ENCODE assay signal across 19 cellular contexts in the genomic region with DNA sequence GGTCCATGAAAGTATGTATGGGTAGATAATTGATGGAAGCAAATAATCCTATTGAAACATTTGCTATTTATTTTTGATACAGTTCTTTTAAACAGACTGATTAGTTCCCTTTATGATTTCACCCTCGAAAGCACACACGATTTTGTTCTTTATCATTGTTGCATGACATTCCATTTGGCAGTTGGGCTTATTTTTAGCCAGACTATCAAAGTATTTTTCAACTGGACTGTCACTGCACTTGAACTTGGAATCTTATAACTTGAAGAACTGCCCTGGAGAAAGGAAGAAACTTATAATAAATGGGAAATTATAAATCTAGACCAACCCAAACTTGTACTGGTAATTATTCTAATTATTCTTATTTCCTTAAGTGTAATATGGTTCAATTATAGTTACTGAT. TPM values are rescaled to one million over a fixed set of nuclear protein-coding genes. Genes with fewer than 3 reads are reported as not detected.
A peak's percentile ranks its signal among the peaks of the same experiment; 100 is the strongest.
DNase-seq lines count a peak whose midpoint lies in the region; ATAC-seq, FAIRE-seq and TF ChIP-seq lines count a peak whose summit lies in the region.
"Had no signal": no experiment of that assay in that cellular context is flagged by ENCODE, and none has a peak within 500 bp of the region (broad histone marks: within the 10 kb centered on the region; RNA-seq: fewer than 3 reads in every experiment).

TNNI3K (plus strand) TSS at position 235 of the 400 bp plus-strand sequence; CDS start at position 300, 65 bp downstream.

- intact Hi-C loops in Right ventricle myocardium superior (cut with DNase I) (no loop called here), left ventricle myocardium inferior (cut with micrococcal nuclease) (no loop called here), esophagus squamous epithelium (cut with DNase I) (no loop called here)

- no peak within 1 kb of the TSS for H2BK5ac ChIP-seq in mesendoderm (ENCODE audit: low read length)

- H2BK15ac ChIP-seq in mesendoderm (replicated peaks; ENCODE audit: low read depth) = no peak within 1 kb of the TSS

- WGBS in mesendoderm (ENCODE audit: extremely low coverage, insufficient coverage, low lambda C conversion rate) = no CpG with 5 or more reads among the region's 2 CpGs
- 19 to 38% methylated on average over 2 of the region's 2 CpGs for WGBS in esophagus squamous epithelium, 2 donors

- H3K4me1 ChIP-seq in BLaER1 (no peaks in the 10 kb centered on the region), left ventricle myocardium inferior (peaks cover 8% of the 10 kb centered on the region), mesendoderm (ENCODE audit: control insufficient read depth, low read depth, low read length) (no peaks in the 10 kb centered on the region), esophagus squamous epithelium (no peaks in the 10 kb centered on the region)

- H4K5ac ChIP-seq in mesendoderm (ENCODE audit: low read length) = no peak within 1 kb of the TSS

- H3K56ac ChIP-seq in mesendoderm (ENCODE audit: low read length) = no peak within 1 kb of the TSS

- H3K23ac ChIP-seq in mesendoderm (ENCODE audit: low read length) = no peak within 1 kb of the TSS

- H3K27me3 ChIP-seq in BLaER1 (no peaks in the 10 kb centered on the region), left ventricle myocardium inferior (ENCODE audit: low read depth) (no peaks in the 10 kb centered on the region), mesendoderm (ENCODE audit: insufficient read depth, low read length, poor library complexity) (no peaks in the 10 kb centered on the region), esophagus squamous epithelium (no peaks in the 10 kb centered on the region)
- H3K27me3 ChIP-seq: BLaER1 treated with 17β-estradiol and CSF1 and Interleukin-3, amounts not matched to agents 10 nM and 100 nM had no signal

- no peak within 1 kb of the TSS for H3K4me3 ChIP-seq in BLaER1
- peak within 1 kb of the TSS; percentile 63 for H3K4me3 ChIP-seq in left ventricle myocardium inferior
- no peak within 1 kb of the TSS for H3K4me3 ChIP-seq in mesendoderm (ENCODE audit: low read length)
- H3K4me3 ChIP-seq in esophagus squamous epithelium = no peak within 1 kb of the TSS
- H3K4me3 ChIP-seq: BLaER1 treated with 17β-estradiol and CSF1 and Interleukin-3, amounts not matched to agents 10 nM and 100 nM; GM23248; HAP-1 had no signal

- no peak within 1 kb of the TSS for H3K18ac ChIP-seq in mesendoderm (ENCODE audit: low read length)

- no peak for DNase-seq in Right ventricle myocardium superior
- no peak for DNase-seq in left ventricle myocardium inferior
- DNase-seq in mesendoderm = no peak
- DNase-seq in HTR-8/SVneo (ENCODE audit: insufficient read length, low spot score) = no peak
- no peak for DNase-seq in esophagus squamous epithelium (lab: John Stamatoyannopoulos, UW)
- no peak for DNase-seq in foreskin melanocyte
- DNase-seq: 8988T; Calu3; CD8-positive, alpha-beta T cell; DMS79 treated with DMSO at 0.1 percent for 48 hours; GF-D8; GM23248; IMR-90 had no signal

- no peak for TF ChIP-seq POLR2A in esophagus squamous epithelium (IDR thresholded peaks at IDR 0.05)

- no peak within 1 kb of the TSS for H3K4ac ChIP-seq in mesendoderm (ENCODE audit: low read depth, low read length)

- no peaks in the 10 kb centered on the region for H3K9me3 ChIP-seq in BLaER1
- peaks cover 4% of the 10 kb centered on the region for H3K9me3 ChIP-seq in left ventricle myocardium inferior (replicated peaks)
- no peaks in the 10 kb centered on the region for H3K9me3 ChIP-seq in esophagus squamous epithelium
- H3K9me3 ChIP-seq: BLaER1 treated with 17β-estradiol and CSF1 and Interleukin-3, amounts not matched to agents 10 nM and 100 nM; HAP-1 had no signal

- no peak within 1 kb of the TSS for H3K9ac ChIP-seq in BLaER1
- H3K9ac ChIP-seq in mesendoderm (ENCODE audit: low read length) = no peak within 1 kb of the TSS
- H3K9ac ChIP-seq: BLaER1 treated with 17β-estradiol and CSF1 and Interleukin-3, amounts not matched to agents 10 nM and 100 nM; GM23248 had no signal

- no peaks in the 10 kb centered on the region for H3K79me2 ChIP-seq in mesendoderm (ENCODE audit: control insufficient read depth, insufficient read depth, low read length)

- no peaks in the 10 kb centered on the region for H3K36me3 ChIP-seq in BLaER1
- H3K36me3 ChIP-seq in left ventricle myocardium inferior = peaks cover 10% of the 10 kb centered on the region
- H3K36me3 ChIP-seq in mesendoderm (ENCODE audit: control insufficient read depth, insufficient read depth, low read length) = no peaks in the 10 kb centered on the region
- H3K36me3 ChIP-seq in esophagus squamous epithelium = no peaks in the 10 kb centered on the region
- H3K36me3 ChIP-seq: BLaER1 treated with 17β-estradiol and CSF1 and Interleukin-3, amounts not matched to agents 10 nM and 100 nM; HAP-1 had no signal

- H4K20me1 ChIP-seq in BLaER1 = no peaks in the 10 kb centered on the region
- H4K20me1 ChIP-seq: BLaER1 treated with 17β-estradiol and CSF1 and Interleukin-3, amounts not matched to agents 10 nM and 100 nM had no signal

- peak within 1 kb of the TSS; percentile 29; the same call in 1 of the 2 replicates for H3K4me2 ChIP-seq in BLaER1
- no peak within 1 kb of the TSS for H3K4me2 ChIP-seq in mesendoderm (ENCODE audit: low read length)

- no peak for FAIRE-seq in HTR-8/SVneo (lab: Jason Lieb, UNC)

- peak within 1 kb of the TSS; percentile 56 for H4K8ac ChIP-seq in mesendoderm (ENCODE audit: low read depth, low read length)

- H3K79me1 ChIP-seq in mesendoderm (ENCODE audit: low read length) = no peaks in the 10 kb centered on the region

- no peak for TF ChIP-seq CTCF in left ventricle myocardium inferior (IDR thresholded peaks at IDR 0.05; ENCODE audit: borderline replicate concordance)
- no peak for TF ChIP-seq CTCF in esophagus squamous epithelium (IDR thresholded peaks at IDR 0.05)

- H2BK120ac ChIP-seq in mesendoderm (ENCODE audit: low read depth, low read length) = no peak within 1 kb of the TSS

- ATAC-seq in Right ventricle myocardium superior (ENCODE audit: poor library complexity) = peak; percentile 67
- ATAC-seq: CD8-positive, alpha-beta T cell had no signal

- H3K27ac ChIP-seq in BLaER1 (no peak within 1 kb of the TSS), left ventricle myocardium inferior (replicated peaks) (peak within 1 kb of the TSS; percentile 79), mesendoderm (ENCODE audit: low read depth, low read length) (no peak within 1 kb of the TSS), esophagus squamous epithelium (no peak within 1 kb of the TSS)
- H3K27ac ChIP-seq: BLaER1 treated with 17β-estradiol and CSF1 and Interleukin-3, amounts not matched to agents 10 nM and 100 nM; GM23248; HL-60 had no signal

- no peak within 1 kb of the TSS for H2AK5ac ChIP-seq in mesendoderm (ENCODE audit: low read length)

RNA-seq across cellular contexts. Expression of gene TNNI3K, which starts in this region (rescaled TPM):
- total RNA-seq in Right ventricle myocardium superior = 84.6 TPM
- 89.7 TPM for total RNA-seq in left ventricle myocardium inferior
- polyA plus RNA-seq in mesendoderm (2013, experiment 1 of 2) = 0.27 TPM
- polyA plus RNA-seq in mesendoderm (2013, experiment 2 of 2) = 0.17 TPM
- under 1 TPM in 1 of 4 donors, not detected in 3; 0.19 TPM for total RNA-seq in esophagus squamous epithelium
- total RNA-seq: A673, Calu3, GM23248, H4 had no signal
- polyA plus RNA-seq: GM23248 had no signal

Comparison
In these comparisons a context has a peak if more than half of its experiments do, and no peak if none do; other contexts are left out.
1. RNA of gene TNNI3K (total RNA-seq): 89.7 TPM in left ventricle myocardium inferior (single experiment) and 84.6 TPM in Right ventricle myocardium superior (single experiment); 0.19 TPM in esophagus squamous epithelium; every median in the first group is over 10 times any median in the second.